Comparison of ENCODE assay signal across 9 cellular contexts in the genomic region with DNA sequence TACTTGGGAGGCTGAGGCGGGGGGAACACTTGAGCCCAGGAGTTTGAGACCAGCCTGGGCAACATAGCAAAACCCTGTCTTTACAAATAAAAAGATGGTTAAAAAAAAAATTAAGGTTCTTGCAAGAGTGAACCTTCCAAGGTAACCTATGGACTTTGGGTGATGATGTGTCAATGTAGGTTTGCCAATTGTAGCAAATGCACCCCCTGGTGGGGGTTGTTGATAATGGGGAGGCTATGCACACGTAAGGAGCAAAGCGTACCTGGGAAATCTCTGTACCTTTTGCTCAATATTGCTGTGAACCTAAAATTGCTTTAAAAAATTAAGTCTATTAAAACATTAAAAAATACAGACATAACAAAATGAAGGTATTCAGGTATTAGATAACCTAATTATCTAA.
DNase-seq lines count a peak whose midpoint lies in the region; ATAC-seq, FAIRE-seq and TF ChIP-seq lines count a peak whose summit lies in the region.
"Had no signal": no experiment of that assay in that cellular context is flagged by ENCODE, and none has a peak within 500 bp of the region (broad histone marks: within the 10 kb centered on the region; RNA-seq: fewer than 3 reads in every experiment).

No MANE protein-coding gene starts in this region.

- H3K4me3 ChIP-seq in A549 (no peak overlapping the region), cardiac fibroblast (replicated peaks in 1 of 2; ENCODE audit: low read depth in 2 of 2, low read length in 2 of 2) (no peak overlapping the region), psoas muscle (no peak overlapping the region), tibial nerve (no peak overlapping the region)
- H3K4me3 ChIP-seq: HAP-1 had no signal

- TF ChIP-seq RAD21 in A549 (conservative IDR thresholded peaks at IDR 0.05 in 1 of 2, IDR thresholded peaks at IDR 0.05 in 1 of 2): peak in 1 of 2 experiments; percentile 37; a peak in 3 of 5 replicates

- no peak overlapping the region for H3K27ac ChIP-seq in A549
- H3K27ac ChIP-seq in psoas muscle: no peak overlapping the region
- no peak overlapping the region for H3K27ac ChIP-seq in tibial nerve

- H3K4me1 ChIP-seq in A549 (no peaks in the 10 kb centered on the region), psoas muscle (no peaks in the 10 kb centered on the region), tibial nerve (no peaks in the 10 kb centered on the region)
- H3K4me1 ChIP-seq: HAP-1 had no signal

- 81% methylated on average over 3 of the region's 3 CpGs for WGBS in A549 (ENCODE audit: missing lambda C conversion rate)
- WGBS in psoas muscle, 3 donors: 90 to 100% (median 93%) methylated on average over 3 of the region's 3 CpGs
- 93 to 100% methylated on average over 3 of the region's 3 CpGs for WGBS in tibial nerve, 2 donors

- CTCF ChIA-PET in A549 (lab: Yijun Ruan, JAX): interaction anchor here (1.3 kb wide), 1 partner anchor 526 kb away, joined by 3 read pairs; no protein-coding TSS in a partner anchor

- TF ChIP-seq POLR2A in A549 (IDR thresholded peaks at IDR 0.05; ENCODE audit: low read length) (no peak), tibial nerve (IDR thresholded peaks at IDR 0.05) (no peak)

- intact Hi-C loops in psoas muscle (cut with DNase I): loop anchor here in 1 of 2 donors (2.0 to 5.0 kb wide), 2 partner anchors 74 to 94 kb away; partner anchors contain the start of gene ZNF385B

- H3K9me3 ChIP-seq in A549: no peaks in the 10 kb centered on the region
- no peaks in the 10 kb centered on the region for H3K9me3 ChIP-seq in psoas muscle
- no peaks in the 10 kb centered on the region for H3K9me3 ChIP-seq in tibial nerve
- H3K9me3 ChIP-seq: HAP-1 had no signal

- no peak for FAIRE-seq in A549 (lab: Jason Lieb, UNC)

- no peaks in the 10 kb centered on the region for H3K27me3 ChIP-seq in psoas muscle (ENCODE audit: insufficient read depth in 3 of 3, low read length in 2 of 3)
- H3K27me3 ChIP-seq in tibial nerve: no peaks in the 10 kb centered on the region

- H3K36me3 ChIP-seq in psoas muscle (ENCODE audit: insufficient read depth in 1 of 2, low read depth in 1 of 2): no peaks in the 10 kb centered on the region
- peaks cover 0 to 27% (median 0%) of the 10 kb centered on the region in 3 donors for H3K36me3 ChIP-seq in tibial nerve
- H3K36me3 ChIP-seq: HAP-1 had no signal

- no peak for TF ChIP-seq EP300 in A549 (IDR thresholded peaks at IDR 0.05)
- no peak for TF ChIP-seq EP300 in tibial nerve (IDR thresholded peaks at IDR 0.05)

- peak; percentile 36 for TF ChIP-seq CTCF in A549 (IDR thresholded peaks at IDR 0.05)
- TF ChIP-seq CTCF in cardiac fibroblast (IDR thresholded peaks at IDR 0.05; ENCODE audit: low read depth, low read length): peak; percentile 65
- TF ChIP-seq CTCF in psoas muscle (IDR thresholded peaks at IDR 0.05): peak; percentile 56
- TF ChIP-seq CTCF in tibial nerve (IDR thresholded peaks at IDR 0.05): peak in 1 of 5 experiments; percentile 10

- DNase-seq in A549 (ENCODE audit: low read depth in 1 of 2, low spot score in 1 of 2): peak in 1 of 2 experiments; percentile 39
- DNase-seq in NCI-H2171 (lab: John Stamatoyannopoulos, UW): peak; percentile 1
- peak; percentile 6 to 46 for DNase-seq in cardiac fibroblast (ENCODE audit: low read depth in 2 of 2)
- no peak for DNase-seq in psoas muscle
- no peak for DNase-seq in tibial nerve (ENCODE audit: low spot score in 2 of 2)
- DNase-seq in AG08395 (ENCODE audit: low spot score): no peak

- peak in 1 of 2 experiments; percentile 87; a peak in 3 of 6 replicates for ATAC-seq in A549
- peak; percentile 66 for ATAC-seq in GM18498 (IDR thresholded peaks at IDR 0.05; ENCODE audit: unreplicated experiment)
- peak in 3 of 4 donors; percentile 36 to 77 (median 70) for ATAC-seq in psoas muscle
- ATAC-seq in GM19324 (IDR thresholded peaks at IDR 0.05; ENCODE audit: low FRiP score, unreplicated experiment): no peak

- H3K4me2 ChIP-seq in A549: no peak overlapping the region

- POLR2A ChIA-PET in A549 (lab: Yijun Ruan, JAX): no interaction called here

TF ChIP-seq in A549, 52 proteins besides CTCF, POLR2A, EP300 and RAD21:
- no peak for TF ChIP-seq EHMT2 (IDR thresholded peaks at IDR 0.05; ENCODE audit: low read depth)
- TF ChIP-seq CEBPB (IDR thresholded peaks at IDR 0.05): no peak
- no peak for TF ChIP-seq CHD4 (IDR thresholded peaks at IDR 0.05; ENCODE audit: borderline replicate concordance)
- TF ChIP-seq SMC3 (IDR thresholded peaks at IDR 0.05): peak; percentile 22; the same call in 1 of the 3 replicates
- TF ChIP-seq REST (IDR thresholded peaks at IDR 0.05): no peak
- no peak for TF ChIP-seq USF2 (IDR thresholded peaks at IDR 0.05)

Comparison
In these comparisons a context has a peak if more than half of its experiments do, and no peak if none do; other contexts are left out.
1. DNase-seq: peak in NCI-H2171 (single experiment) and cardiac fibroblast (2 of 2); none in psoas muscle (0 of 2), tibial nerve (0 of 2) and AG08395 (single experiment).